ENCODE assay signal across 17 cellular contexts in the genomic region with DNA sequence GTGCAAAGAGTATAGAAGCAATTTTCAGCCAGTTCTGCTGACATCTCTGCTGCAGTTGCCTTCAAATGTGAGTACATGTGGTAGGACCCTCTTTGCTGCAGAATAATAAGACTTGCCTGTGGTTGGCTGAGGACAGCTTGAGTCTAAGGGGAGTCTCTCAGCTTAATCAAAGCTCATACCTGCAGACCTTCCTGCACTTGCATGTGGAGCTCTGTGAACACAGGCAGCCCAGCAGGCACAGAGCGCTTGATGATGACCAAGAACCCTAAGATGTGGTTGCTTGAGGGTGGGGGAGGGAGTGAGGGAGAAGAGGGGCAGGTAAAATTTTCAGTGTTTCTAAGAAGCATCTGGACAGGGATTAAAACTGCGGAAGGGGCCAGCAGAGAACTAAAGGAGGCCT.
A peak's percentile ranks its signal among the peaks of the same experiment; 100 is the strongest.
DNase-seq lines count a peak whose midpoint lies in the region; ATAC-seq, FAIRE-seq and TF ChIP-seq lines count a peak whose summit lies in the region.
"Had no signal": no experiment of that assay in that cellular context is flagged by ENCODE, and none has a peak within 500 bp of the region (broad histone marks: within the 10 kb centered on the region; RNA-seq: fewer than 3 reads in every experiment).

No MANE protein-coding gene starts in this region.

- no peak for DNase-seq in activated CD8-positive, alpha-beta memory T cell treated with anti-CD3 and anti-CD28 coated beads, Interleukin-2, amount 10 ng/mL, durations not matched to agents 7 days and 5 days
- no peak for DNase-seq in activated CD8-positive, alpha-beta memory T cell treated with anti-CD3 and anti-CD28 coated beads, Interleukin-2, amount 50 U/mL, for 48 hours
- peak; percentile 72 for DNase-seq in NCI-H524 treated with DMSO at 0.1 percent for 48 hours (lab: John Stamatoyannopoulos, UW)
- no peak for DNase-seq in K562 (ENCODE audit: extremely low read depth in 1 of 4, low spot score in 3 of 4)
- no peak for DNase-seq in NCI-H2196 treated with DMSO at 0.1 percent for 48 hours (lab: John Stamatoyannopoulos, UW; ENCODE audit: unreplicated experiment)
- DNase-seq in mesenteric fat pad (ENCODE audit: low spot score) = no peak
- no peak for DNase-seq in activated CD4-positive, alpha-beta T cell treated with anti-CD3 and anti-CD28 coated beads, Interleukin-2, amount 10 ng/mL, durations not matched to agents 7 days and 5 days
- DNase-seq: 8988T; BE2C; CD4-positive, alpha-beta memory T cell; GOT3; NCI-H1105 treated with DMSO at 0.1 percent for 48 hours; NCI-H1694; NCI-H2081 treated with DMSO at 0.1 percent for 48 hours; NCI-H510A; SJCRH30 had no signal

- H3K9me1 ChIP-seq in K562 (ENCODE audit: control insufficient read depth, insufficient read depth, low read length) = no peaks in the 10 kb centered on the region

- no peaks in the 10 kb centered on the region for H3K9me3 Mint-ChIP-seq in activated CD8-positive, alpha-beta memory T cell treated with anti-CD3 and anti-CD28 coated beads, Interleukin-2, amount 10 ng/mL, durations not matched to agents 7 days and 5 days (ENCODE audit: low read depth)
- peaks cover 3% of the 10 kb centered on the region for H3K9me3 Mint-ChIP-seq in activated CD4-positive, alpha-beta T cell treated with anti-CD3 and anti-CD28 coated beads, Interleukin-2, amount 10 ng/mL, durations not matched to agents 7 days and 5 days
- H3K9me3 Mint-ChIP-seq: CD4-positive, alpha-beta memory T cell had no signal

- WGBS in K562 (ENCODE audit: insufficient coverage, low coverage, missing lambda C conversion rate) = 72% methylated on average over 2 of the region's 2 CpGs

- no peak for TF ChIP-seq RAD21 in K562 (CRISPR knock-in tag; conservative IDR thresholded peaks at IDR 0.05 in 1 of 2, IDR thresholded peaks at IDR 0.05 in 1 of 2)

- TF ChIP-seq CTCF in K562 (IDR thresholded peaks at IDR 0.05 in 2 of 3, conservative IDR thresholded peaks at IDR 0.05 in 1 of 3; ENCODE audit: insufficient read depth in 2 of 3, low read depth in 1 of 3, low read length in 3 of 3) = no peak

- H3K4me3 Mint-ChIP-seq in activated CD8-positive, alpha-beta memory T cell treated with anti-CD3 and anti-CD28 coated beads, Interleukin-2, amount 10 ng/mL, durations not matched to agents 7 days and 5 days = no peak overlapping the region
- no peak overlapping the region for H3K4me3 Mint-ChIP-seq in activated CD4-positive, alpha-beta T cell treated with anti-CD3 and anti-CD28 coated beads, Interleukin-2, amount 10 ng/mL, durations not matched to agents 7 days and 5 days

- no peak overlapping the region for H3K4me2 ChIP-seq in K562 (ENCODE audit: insufficient read depth, low read length)

- CTCF ChIA-PET in activated CD8-positive, alpha-beta memory T cell treated with anti-CD3 and anti-CD28 coated beads, Interleukin-2, amount 10 ng/mL, durations not matched to agents 7 days and 5 days (lab: Charles Lee) = interaction anchor here (0.5 to 2.4 kb wide), 6 partner anchors 10 to 50 kb away, joined by 3 to 10 read pairs (median 4); no protein-coding TSS in a partner anchor
- CTCF ChIA-PET in K562 (lab: Yijun Ruan, JAX; ENCODE audit: low intra/inter-chr PET ratio) = no interaction called here
- CTCF ChIA-PET in activated CD4-positive, alpha-beta T cell treated with anti-CD3 and anti-CD28 coated beads, Interleukin-2, amount 10 ng/mL, durations not matched to agents 7 days and 5 days (lab: Charles Lee) = interaction anchor here (0.8 to 4.4 kb wide), 6 partner anchors 8 to 112 kb away, joined by 3 to 24 read pairs (median 4); no protein-coding TSS in a partner anchor

- H3K36me3 Mint-ChIP-seq in activated CD8-positive, alpha-beta memory T cell treated with anti-CD3 and anti-CD28 coated beads, Interleukin-2, amount 10 ng/mL, durations not matched to agents 7 days and 5 days = peaks cover 1% of the 10 kb centered on the region
- no peaks in the 10 kb centered on the region for H3K36me3 Mint-ChIP-seq in activated CD4-positive, alpha-beta T cell treated with anti-CD3 and anti-CD28 coated beads, Interleukin-2, amount 10 ng/mL, durations not matched to agents 7 days and 5 days (ENCODE audit: low read depth)
- H3K36me3 Mint-ChIP-seq: CD4-positive, alpha-beta memory T cell had no signal

- no peaks in the 10 kb centered on the region for H4K20me1 ChIP-seq in K562 (replicated peaks; ENCODE audit: control insufficient read depth, insufficient read depth, low read length)

- H3K27ac Mint-ChIP-seq in activated CD8-positive, alpha-beta memory T cell treated with anti-CD3 and anti-CD28 coated beads, Interleukin-2, amount 10 ng/mL, durations not matched to agents 7 days and 5 days = peak overlapping the region; percentile 20
- no peak overlapping the region for H3K27ac Mint-ChIP-seq in activated CD4-positive, alpha-beta T cell treated with anti-CD3 and anti-CD28 coated beads, Interleukin-2, amount 10 ng/mL, durations not matched to agents 7 days and 5 days
- H3K27ac Mint-ChIP-seq: CD4-positive, alpha-beta memory T cell had no signal

- H2AFZ ChIP-seq in K562 (ENCODE audit: low read depth, low read length) = no peak overlapping the region

- no peaks in the 10 kb centered on the region for H3K27me3 Mint-ChIP-seq in activated CD8-positive, alpha-beta memory T cell treated with anti-CD3 and anti-CD28 coated beads, Interleukin-2, amount 10 ng/mL, durations not matched to agents 7 days and 5 days
- H3K27me3 Mint-ChIP-seq in activated CD4-positive, alpha-beta T cell treated with anti-CD3 and anti-CD28 coated beads, Interleukin-2, amount 10 ng/mL, durations not matched to agents 7 days and 5 days = no peaks in the 10 kb centered on the region
- H3K27me3 Mint-ChIP-seq: CD4-positive, alpha-beta memory T cell had no signal

- no peaks in the 10 kb centered on the region for H3K9me3 ChIP-seq in K562 (replicated peaks; ENCODE audit: control insufficient read depth, insufficient read depth, low read depth, low read length)
- H3K9me3 ChIP-seq: BE2C, SJCRH30 had no signal

- no peaks in the 10 kb centered on the region for H3K79me2 ChIP-seq in K562 (ENCODE audit: control insufficient read depth, insufficient read depth, low read length)

- FAIRE-seq in K562 (lab: Jason Lieb, UNC) = no peak

- H3K4me1 Mint-ChIP-seq in activated CD8-positive, alpha-beta memory T cell treated with anti-CD3 and anti-CD28 coated beads, Interleukin-2, amount 10 ng/mL, durations not matched to agents 7 days and 5 days = peaks cover 22% of the 10 kb centered on the region
- H3K4me1 Mint-ChIP-seq in activated CD4-positive, alpha-beta T cell treated with anti-CD3 and anti-CD28 coated beads, Interleukin-2, amount 10 ng/mL, durations not matched to agents 7 days and 5 days = peaks cover 24% of the 10 kb centered on the region

- H3K27me3 ChIP-seq in K562 (ENCODE audit: control insufficient read depth in 2 of 2, insufficient read depth in 2 of 2, low read length in 2 of 2) = no peaks in the 10 kb centered on the region
- H3K27me3 ChIP-seq: BE2C, SJCRH30 had no signal

- peak; percentile 47 for ATAC-seq in activated CD8-positive, alpha-beta memory T cell treated with anti-CD3 and anti-CD28 coated beads, Interleukin-2, amount 10 ng/mL, durations not matched to agents 7 days and 5 days
- ATAC-seq in K562 (0 out of 3 replicates have a peak, but pooled peaks have one; percentile 21), HG02623 (IDR thresholded peaks at IDR 0.05; ENCODE audit: unreplicated experiment) (no peak)

- POLR2A ChIA-PET in K562 (lab: Yijun Ruan, JAX) = interaction anchor here (0.7 to 0.9 kb wide), 2 partner anchors 10 to 222 kb away, joined by 3 read pairs; no protein-coding TSS in a partner anchor
- POLR2A ChIA-PET in activated CD4-positive, alpha-beta T cell treated with anti-CD3 and anti-CD28 coated beads, Interleukin-2, amount 10 ng/mL, durations not matched to agents 7 days and 5 days (lab: Charles Lee) = no interaction called here

- no peak for TF ChIP-seq EP300 in K562 (IDR thresholded peaks at IDR 0.05; ENCODE audit: low read length)

- peaks cover 0 to 4% of the 10 kb centered on the region in 2 experiments; a peak in 4 of 5 replicates for H3K4me1 ChIP-seq in K562 (replicated peaks in 1 of 2; ENCODE audit: control insufficient read depth in 2 of 2, insufficient read depth in 2 of 2, low read length in 2 of 2)
- H3K4me1 ChIP-seq: BE2C, SJCRH30 had no signal

- no peak overlapping the region for H3K9ac ChIP-seq in K562 (ENCODE audit: insufficient read depth in 1 of 2, low read depth in 2 of 2, low read length in 2 of 2)

- H3K36me3 ChIP-seq in K562 (ENCODE audit: control insufficient read depth, insufficient read depth, low read length) = no peaks in the 10 kb centered on the region
- H3K36me3 ChIP-seq: BE2C, SJCRH30 had no signal

- TF ChIP-seq POLR2A in K562 (conservative IDR thresholded peaks at IDR 0.05) = no peak

- intact Hi-C loops in K562 (cut with micrococcal nuclease) = no loop called here

- no peak overlapping the region for H3K4me3 ChIP-seq in K562
- H3K4me3 ChIP-seq: SJCRH30 had no signal

- in situ Hi-C loops in K562 (cut with MboI) = no loop called here

- H3K27ac ChIP-seq in K562 (ENCODE audit: extremely low read depth, low read depth, low read length) = no peak overlapping the region
- H3K27ac ChIP-seq: SJCRH30 had no signal

- BruUV-seq in K562 (replicated peaks; lab: Mats Ljungman, UMichigan) = no TSS peak

TF ChIP-seq in K562, 482 proteins besides CTCF, POLR2A, EP300 and RAD21 (continues in another document):
- TF ChIP-seq BRF1 (IDR thresholded peaks at IDR 0.05; ENCODE audit: borderline replicate concordance, extremely low read depth, insufficient read length) = no peak
- no peak for TF ChIP-seq OTX1 (CRISPR knock-in tag; IDR thresholded peaks at IDR 0.05)
- TF ChIP-seq ZNF589 (CRISPR knock-in tag; IDR thresholded peaks at IDR 0.05; ENCODE audit: low read depth) = no peak
- no peak for TF ChIP-seq SIN3B (IDR thresholded peaks at IDR 0.05; ENCODE audit: low read depth)
- TF ChIP-seq ZNF165 (CRISPR knock-in tag; IDR thresholded peaks at IDR 0.05; ENCODE audit: borderline replicate concordance) = no peak
- TF ChIP-seq FIP1L1 (IDR thresholded peaks at IDR 0.05; ENCODE audit: low read depth, low read length, poor library complexity, severe bottlenecking) = no peak
- no peak for TF ChIP-seq ZNF76 (CRISPR knock-in tag; IDR thresholded peaks at IDR 0.05; ENCODE audit: borderline replicate concordance)
- no peak for TF ChIP-seq PHF21A (IDR thresholded peaks at IDR 0.05; ENCODE audit: borderline replicate concordance, low read depth)
- no peak for TF ChIP-seq ILF3 (IDR thresholded peaks at IDR 0.05; ENCODE audit: borderline replicate concordance)
- TF ChIP-seq TOE1 (IDR thresholded peaks at IDR 0.05; ENCODE audit: borderline replicate concordance) = no peak
- no peak for TF ChIP-seq TOE1 (CRISPR knock-in tag; IDR thresholded peaks at IDR 0.05; ENCODE audit: borderline replicate concordance, low read depth)
- no peak for TF ChIP-seq EWSR1 (IDR thresholded peaks at IDR 0.05; ENCODE audit: borderline replicate concordance, low read depth, partially characterized antibody)
- TF ChIP-seq RBFOX2 (IDR thresholded peaks at IDR 0.05; ENCODE audit: low read depth, low read length) = no peak
- no peak for TF ChIP-seq SP1 (CRISPR knock-in tag; IDR thresholded peaks at IDR 0.05)
